8 cellular contexts compared by ENCODE assay signal in genomic region chr22:38824587-38824986, GRCh38.
DNase-seq lines count a peak whose midpoint lies in the region; ATAC-seq and TF ChIP-seq lines count a peak whose summit lies in the region.

No MANE protein-coding gene starts in this region.

- ATAC-seq in GM21619 (IDR thresholded peaks at IDR 0.05; ENCODE audit: unreplicated experiment), result no peak

- DNase-seq in activated T-cell treated with anti-CD3 and anti-CD28 coated beads for 1 hour (ENCODE audit: low read depth), result peak; percentile 11
- DNase-seq in activated T-cell treated with anti-CD3 and anti-CD28 coated beads for 4 hours, result no peak
- DNase-seq in SIG-M5 (lab: John Stamatoyannopoulos, UW), result peak; percentile 15
- peak; percentile 67 for DNase-seq in astrocyte of the cerebellum (ENCODE audit: low read depth)
- peak; percentile 95 for DNase-seq in iPS-NIHi11 (ENCODE audit: low spot score)
- peak; percentile 37 for DNase-seq in stimulated activated CD4-positive, alpha-beta T cell treated with anti-CD3 and anti-CD28 coated beads, Interleukin-4, amount 100 ng/mL, for 24 hours
- no peak for DNase-seq in effector CD4-positive, alpha-beta T cell

- in situ Hi-C loops in astrocyte of the cerebellum (cut with HindIII; ENCODE audit: low sequenced_read_pairs), result no loop called here

- peak; percentile 76 for TF ChIP-seq CTCF in astrocyte of the cerebellum (IDR thresholded peaks at IDR 0.05; ENCODE audit: low read depth, low read length, missing control alignments)

- no peak overlapping the region for H3K4me3 ChIP-seq in astrocyte of the cerebellum (ENCODE audit: low read depth, low read length)

Comparison
In these comparisons a context has a peak if more than half of its experiments do, and no peak if none do; other contexts are left out.
1. DNase-seq: peak in activated T-cell treated with anti-CD3 and anti-CD28 coated beads for 1 hour (single experiment), SIG-M5 (single experiment), astrocyte of the cerebellum (single experiment), iPS-NIHi11 (single experiment) and stimulated activated CD4-positive, alpha-beta T cell treated with anti-CD3 and anti-CD28 coated beads, Interleukin-4, amount 100 ng/mL, for 24 hours (single experiment); none in activated T-cell treated with anti-CD3 and anti-CD28 coated beads for 4 hours (single experiment) and effector CD4-positive, alpha-beta T cell (single experiment).